8 cellular contexts compared by ENCODE assay signal in the genomic region with DNA sequence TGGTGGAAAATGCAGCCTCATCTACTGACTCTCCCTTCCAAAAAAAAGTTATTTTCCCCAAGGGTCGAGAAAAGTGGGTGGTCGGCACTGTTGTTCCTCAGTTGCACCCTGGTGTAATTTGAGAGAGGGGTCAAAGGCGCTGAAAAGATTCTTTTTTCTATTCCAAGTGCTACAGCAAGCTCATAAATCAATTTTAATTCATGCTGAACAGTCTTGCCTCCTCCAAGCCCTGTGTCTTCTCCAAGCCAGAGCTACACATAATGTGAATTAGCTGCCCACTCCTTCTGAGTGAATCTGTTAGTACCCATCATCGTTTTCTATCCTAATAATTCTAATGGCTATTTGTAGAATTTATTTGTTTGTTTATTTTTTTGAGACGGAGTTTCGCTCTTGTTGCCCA. TPM values are rescaled to one million over a fixed set of nuclear protein-coding genes. Genes with fewer than 3 reads are reported as not detected.
DNase-seq lines count a peak whose midpoint lies in the region; ATAC-seq and TF ChIP-seq lines count a peak whose summit lies in the region.

No MANE protein-coding gene starts in this region.

- CTCF ChIA-PET in activated CD8-positive, alpha-beta memory T cell treated with anti-CD3 and anti-CD28 coated beads, Interleukin-2, amount 10 ng/mL, durations not matched to agents 7 days and 5 days (lab: Charles Lee), result interaction anchor here (0.9 to 4.3 kb wide), 3 partner anchors 12 to 271 kb away, joined by 3 to 44 read pairs (median 3); partner anchors contain the start of gene WBP4
- CTCF ChIA-PET in activated CD8-positive, alpha-beta T cell treated with anti-CD3 and anti-CD28 coated beads, Interleukin-2, amount 10 ng/mL, durations not matched to agents 7 days and 5 days (lab: Charles Lee), result interaction anchor here (0.9 to 3.0 kb wide), 4 partner anchors 13 to 224 kb away, joined by 3 to 24 read pairs (median 4); partner anchors contain the start of gene MRPS31

- ATAC-seq in activated CD8-positive, alpha-beta memory T cell treated with anti-CD3 and anti-CD28 coated beads, Interleukin-2, amount 10 ng/mL, durations not matched to agents 7 days and 5 days, result no peak
- no peak for ATAC-seq in activated CD8-positive, alpha-beta T cell treated with anti-CD3 and anti-CD28 coated beads, Interleukin-2, amount 10 ng/mL, durations not matched to agents 7 days and 5 days

- 81% methylated on average over 6 of the region's 6 CpGs for WGBS in thymus

- H3K36me3 Mint-ChIP-seq in activated CD8-positive, alpha-beta memory T cell treated with anti-CD3 and anti-CD28 coated beads, Interleukin-2, amount 10 ng/mL, durations not matched to agents 7 days and 5 days, result no peaks in the 10 kb centered on the region
- peaks cover 2% of the 10 kb centered on the region for H3K36me3 Mint-ChIP-seq in activated CD8-positive, alpha-beta T cell treated with anti-CD3 and anti-CD28 coated beads, Interleukin-2, amount 10 ng/mL, durations not matched to agents 7 days and 5 days (ENCODE audit: low read depth)
- peaks cover 0 to 11% (median 0%) of the 10 kb centered on the region in 3 donors for H3K36me3 Mint-ChIP-seq in immature natural killer cell

- no peaks in the 10 kb centered on the region for H3K9me3 Mint-ChIP-seq in activated CD8-positive, alpha-beta memory T cell treated with anti-CD3 and anti-CD28 coated beads, Interleukin-2, amount 10 ng/mL, durations not matched to agents 7 days and 5 days (ENCODE audit: low read depth)
- H3K9me3 Mint-ChIP-seq in activated CD8-positive, alpha-beta T cell treated with anti-CD3 and anti-CD28 coated beads, Interleukin-2, amount 10 ng/mL, durations not matched to agents 7 days and 5 days (ENCODE audit: insufficient read depth), result no peaks in the 10 kb centered on the region
- no peaks in the 10 kb centered on the region for H3K9me3 Mint-ChIP-seq in immature natural killer cell

- no peak overlapping the region for H3K27ac ChIP-seq in thymus (ENCODE audit: low read depth)

- no peak for TF ChIP-seq CTCF in GM20000 (IDR thresholded peaks at IDR 0.05; ENCODE audit: extremely low read depth, missing control alignments)

- H3K9me3 ChIP-seq in thymus (ENCODE audit: control insufficient read depth), result no peaks in the 10 kb centered on the region

- peak overlapping the region; percentile 87 for H3K4me3 ChIP-seq in thymus (ENCODE audit: low read length)

- no peaks in the 10 kb centered on the region for H3K4me1 ChIP-seq in thymus (ENCODE audit: control insufficient read depth, insufficient read depth, low read length)

- peaks cover 50% of the 10 kb centered on the region for H3K4me1 Mint-ChIP-seq in activated CD8-positive, alpha-beta memory T cell treated with anti-CD3 and anti-CD28 coated beads, Interleukin-2, amount 10 ng/mL, durations not matched to agents 7 days and 5 days
- peaks cover 50% of the 10 kb centered on the region for H3K4me1 Mint-ChIP-seq in activated CD8-positive, alpha-beta T cell treated with anti-CD3 and anti-CD28 coated beads, Interleukin-2, amount 10 ng/mL, durations not matched to agents 7 days and 5 days (ENCODE audit: low read depth)
- H3K4me1 Mint-ChIP-seq in immature natural killer cell, result peaks cover 19 to 32% of the 10 kb centered on the region in 2 donors

- no peaks in the 10 kb centered on the region for H3K27me3 Mint-ChIP-seq in activated CD8-positive, alpha-beta memory T cell treated with anti-CD3 and anti-CD28 coated beads, Interleukin-2, amount 10 ng/mL, durations not matched to agents 7 days and 5 days
- H3K27me3 Mint-ChIP-seq in activated CD8-positive, alpha-beta T cell treated with anti-CD3 and anti-CD28 coated beads, Interleukin-2, amount 10 ng/mL, durations not matched to agents 7 days and 5 days (ENCODE audit: low read depth), result no peaks in the 10 kb centered on the region
- peaks cover 0 to 9% (median 0%) of the 10 kb centered on the region in 3 donors for H3K27me3 Mint-ChIP-seq in immature natural killer cell (ENCODE audit: low read depth in 3 of 3)

- POLR2A ChIA-PET in activated CD8-positive, alpha-beta T cell treated with anti-CD3 and anti-CD28 coated beads, Interleukin-2, amount 10 ng/mL, durations not matched to agents 7 days and 5 days (lab: Charles Lee), result interaction anchor here (1.4 kb wide), 1 partner anchor 13 kb away, joined by 5 read pairs; no protein-coding TSS in a partner anchor

- H3K27ac Mint-ChIP-seq in activated CD8-positive, alpha-beta memory T cell treated with anti-CD3 and anti-CD28 coated beads, Interleukin-2, amount 10 ng/mL, durations not matched to agents 7 days and 5 days, result peak overlapping the region; percentile 57
- H3K27ac Mint-ChIP-seq in activated CD8-positive, alpha-beta T cell treated with anti-CD3 and anti-CD28 coated beads, Interleukin-2, amount 10 ng/mL, durations not matched to agents 7 days and 5 days, result peak overlapping the region; percentile 60
- peak overlapping the region in 5 of 6 donors; percentile 44 to 85 (median 70) for H3K27ac Mint-ChIP-seq in immature natural killer cell

- peaks cover 4% of the 10 kb centered on the region for H3K36me3 ChIP-seq in thymus (ENCODE audit: control insufficient read depth, insufficient read depth)

- peak overlapping the region; percentile 73 for H3K4me3 Mint-ChIP-seq in activated CD8-positive, alpha-beta memory T cell treated with anti-CD3 and anti-CD28 coated beads, Interleukin-2, amount 10 ng/mL, durations not matched to agents 7 days and 5 days
- H3K4me3 Mint-ChIP-seq in activated CD8-positive, alpha-beta T cell treated with anti-CD3 and anti-CD28 coated beads, Interleukin-2, amount 10 ng/mL, durations not matched to agents 7 days and 5 days, result peak overlapping the region; percentile 76
- peak overlapping the region; percentile 78 to 84 (median 79) for H3K4me3 Mint-ChIP-seq in immature natural killer cell

- H3K27me3 ChIP-seq in thymus (ENCODE audit: control insufficient read depth, insufficient read depth), result no peaks in the 10 kb centered on the region

- no peak for DNase-seq in activated CD8-positive, alpha-beta memory T cell treated with anti-CD3 and anti-CD28 coated beads, Interleukin-2, amount 10 ng/mL, durations not matched to agents 7 days and 5 days
- no peak for DNase-seq in activated CD8-positive, alpha-beta memory T cell treated with anti-CD3 and anti-CD28 coated beads, Interleukin-2, amount 50 U/mL, for 4 hours
- DNase-seq in activated CD8-positive, alpha-beta T cell treated with anti-CD3 and anti-CD28 coated beads, Interleukin-2, amount 10 ng/mL, durations not matched to agents 7 days and 5 days, result no peak
- DNase-seq in immature natural killer cell (no peak), mucosa of gallbladder (ENCODE audit: low spot score) (no peak), GM20000 (ENCODE audit: low spot score) (no peak), NCI-H510A (lab: John Stamatoyannopoulos, UW) (no peak)

RNA-seq across cellular contexts. Expression of gene SLC25A15, which starts 0.8 kb away (rescaled TPM):
- 10 to 100 TPM; 11.2 to 14.5 TPM for total RNA-seq in activated CD8-positive, alpha-beta memory T cell treated with anti-CD3 and anti-CD28 coated beads, Interleukin-2, amount 10 ng/mL, durations not matched to agents 7 days and 5 days
- total RNA-seq in activated CD8-positive, alpha-beta T cell treated with anti-CD3 and anti-CD28 coated beads, Interleukin-2, amount 10 ng/mL, durations not matched to agents 7 days and 5 days, result 10 to 100 TPM; 13.4 to 13.5 TPM
- polyA plus RNA-seq in immature natural killer cell, result 1 to 10 TPM; 2.1 to 8.3 (median 5.3) TPM
- polyA plus RNA-seq in thymus, result 3.0 TPM
- total RNA-seq in mucosa of gallbladder, result 11.8 TPM

RNA-seq across cellular contexts. Expression of gene MRPS31, which starts 19.2 kb away (rescaled TPM):
- total RNA-seq in activated CD8-positive, alpha-beta memory T cell treated with anti-CD3 and anti-CD28 coated beads, Interleukin-2, amount 10 ng/mL, durations not matched to agents 7 days and 5 days, result 10 to 100 TPM; 35.0 to 37.1 TPM
- 10 to 100 TPM; 35.6 to 37.3 TPM for total RNA-seq in activated CD8-positive, alpha-beta T cell treated with anti-CD3 and anti-CD28 coated beads, Interleukin-2, amount 10 ng/mL, durations not matched to agents 7 days and 5 days
- polyA plus RNA-seq in immature natural killer cell, result 10 to 100 TPM; 30.9 to 38.0 (median 33.4) TPM
- polyA plus RNA-seq in thymus, result 61.3 TPM
- total RNA-seq in mucosa of gallbladder, result 18.1 TPM
